In the genomic region with DNA sequence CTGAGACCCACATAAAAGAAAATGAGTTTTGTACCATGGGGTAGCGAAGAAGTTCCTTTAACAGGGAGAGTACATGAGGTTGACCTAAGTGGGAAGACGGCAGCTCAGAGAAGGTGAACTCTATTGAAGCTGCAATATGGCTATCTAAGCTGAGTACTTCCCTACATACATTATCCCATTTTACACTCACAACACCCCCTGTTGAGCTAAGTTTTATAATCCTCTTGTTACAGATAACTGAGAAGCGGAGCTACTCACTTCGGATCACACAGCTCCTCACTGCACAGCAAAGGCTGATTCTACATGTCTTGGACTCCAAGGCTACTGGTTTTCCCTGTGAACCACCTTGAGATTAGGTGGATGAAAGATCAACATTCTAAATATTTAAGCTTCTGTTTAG, we compare ENCODE assay signal across 19 cellular contexts. TPM values are rescaled to one million over a fixed set of nuclear protein-coding genes. Genes with fewer than 3 reads are reported as not detected.
DNase-seq lines count a peak whose midpoint lies in the region; ATAC-seq, FAIRE-seq and TF ChIP-seq lines count a peak whose summit lies in the region.
"Had no signal": no experiment of that assay in that cellular context is flagged by ENCODE, and none has a peak within 500 bp of the region (broad histone marks: within the 10 kb centered on the region; RNA-seq: fewer than 3 reads in every experiment).

No MANE protein-coding gene starts in this region.

- no peaks in the 10 kb centered on the region for H3K36me3 Mint-ChIP-seq in natural killer cell
- H3K36me3 Mint-ChIP-seq: CD8-positive, alpha-beta T cell had no signal

- in situ Hi-C loops in GM23248 (cut with MboI) (no loop called here), K562 (cut with MboI) (no loop called here)

- DNase-seq in A673 (ENCODE audit: low spot score) (peak; percentile 69), GM23248 (no peak), NCI-H524 treated with DMSO at 0.1 percent for 48 hours (lab: John Stamatoyannopoulos, UW) (peak; percentile 41), K562 (ENCODE audit: extremely low read depth in 1 of 4, low spot score in 3 of 4) (peak in 1 of 4 experiments; percentile 55), PC-3 (no peak), natural killer cell (no peak)
- DNase-seq in stimulated activated naive CD8-positive, alpha-beta T cell treated with anti-CD3 and anti-CD28 coated beads, Interleukin-15, Interleukin-2, amounts not matched to agents 100 U/mL and 50 U/mL, for 24 hours: no peak
- DNase-seq: CD8-positive, alpha-beta T cell; COR-L47; DMS153; DMS79 treated with DMSO at 0.1 percent for 48 hours; H7 had no signal

- no peak overlapping the region for H3K4me3 Mint-ChIP-seq in natural killer cell
- H3K4me3 Mint-ChIP-seq: CD8-positive, alpha-beta T cell; GM23338 had no signal

- H3K27ac ChIP-seq in A673 (ENCODE audit: low read depth, low read length, poor library complexity, severe bottlenecking): no peak overlapping the region
- no peak overlapping the region for H3K27ac ChIP-seq in GM23248
- peak overlapping the region; percentile 35; the same call in 1 of the 3 replicates for H3K27ac ChIP-seq in K562 (ENCODE audit: extremely low read depth, low read depth, low read length)
- H3K27ac ChIP-seq in PC-3 (ENCODE audit: low read length): no peak overlapping the region
- H3K27ac ChIP-seq: 22Rv1, C4-2B had no signal

- H3K27me3 Mint-ChIP-seq in natural killer cell (ENCODE audit: low read depth in 2 of 2): no peaks in the 10 kb centered on the region

- no peaks in the 10 kb centered on the region for H3K9me3 ChIP-seq in A673 (ENCODE audit: low read depth, low read length, poor library complexity, severe bottlenecking)
- no peaks in the 10 kb centered on the region for H3K9me3 ChIP-seq in GM23248 (ENCODE audit: low read depth)
- H3K9me3 ChIP-seq in K562 (replicated peaks; ENCODE audit: control insufficient read depth, insufficient read depth, low read depth, low read length): no peaks in the 10 kb centered on the region
- no peaks in the 10 kb centered on the region for H3K9me3 ChIP-seq in PC-3 (ENCODE audit: low read length)

- CTCF ChIA-PET in A673 (lab: Charles Lee) (no interaction called here), K562 (lab: Yijun Ruan, JAX; ENCODE audit: low intra/inter-chr PET ratio) (no interaction called here), PC-3 (lab: Charles Lee) (no interaction called here)

- H3K4me3 ChIP-seq in A673 (ENCODE audit: low read depth, low read length, poor library complexity, severe bottlenecking) (no peak overlapping the region), GM23248 (no peak overlapping the region), K562 (no peak overlapping the region), PC-3 (ENCODE audit: low read length) (no peak overlapping the region)
- H3K4me3 ChIP-seq: GM23338 had no signal

- 96 to 97% methylated on average over 4 of the region's 4 CpGs for WGBS in GM23248 (ENCODE audit: low coverage in 1 of 2, low lambda C conversion rate in 2 of 2, missing lambda C conversion rate in 2 of 2), 2 experiments
- WGBS in K562 (ENCODE audit: insufficient coverage, low coverage, missing lambda C conversion rate): 16% methylated on average over 4 of the region's 4 CpGs

- no peaks in the 10 kb centered on the region for H3K9me1 ChIP-seq in K562 (ENCODE audit: control insufficient read depth, insufficient read depth, low read length)

- TF ChIP-seq EP300 in K562 (IDR thresholded peaks at IDR 0.05; ENCODE audit: low read length): no peak

- H3K9ac ChIP-seq in GM23248 (no peak overlapping the region), K562 (ENCODE audit: insufficient read depth in 1 of 2, low read depth in 2 of 2, low read length in 2 of 2) (no peak overlapping the region; a peak in 1 of 4 replicates), PC-3 (ENCODE audit: low read length) (no peak overlapping the region)

- H3K27me3 ChIP-seq in A673 (replicated peaks; ENCODE audit: insufficient read depth, low read depth, low read length, poor library complexity) (no peaks in the 10 kb centered on the region), GM23248 (replicated peaks; ENCODE audit: insufficient read depth) (no peaks in the 10 kb centered on the region), K562 (ENCODE audit: control insufficient read depth in 2 of 2, insufficient read depth in 2 of 2, low read length in 2 of 2) (no peaks in the 10 kb centered on the region; a peak in 1 of 5 replicates), PC-3 (ENCODE audit: low read length) (no peaks in the 10 kb centered on the region)

- BruUV-seq in A673 (replicated peaks; lab: Mats Ljungman, UMichigan) (no TSS peak), K562 (replicated peaks; lab: Mats Ljungman, UMichigan) (no TSS peak), PC-3 (replicated peaks; lab: Mats Ljungman, UMichigan) (no TSS peak)

- H3K27ac Mint-ChIP-seq in natural killer cell: no peak overlapping the region
- H3K27ac Mint-ChIP-seq: CD8-positive, alpha-beta T cell; GM23338 had no signal

- no peak for TF ChIP-seq POLR2A in K562 (conservative IDR thresholded peaks at IDR 0.05)

- H3K4me1 Mint-ChIP-seq in natural killer cell: peaks cover 4 to 5% of the 10 kb centered on the region in 2 donors

- no peak for TF ChIP-seq CTCF in A673 (conservative IDR thresholded peaks at IDR 0.05; ENCODE audit: low read depth, low read length)
- TF ChIP-seq CTCF in K562 (IDR thresholded peaks at IDR 0.05 in 2 of 3, conservative IDR thresholded peaks at IDR 0.05 in 1 of 3; ENCODE audit: insufficient read depth in 2 of 3, low read depth in 1 of 3, low read length in 3 of 3): no peak
- no peak for TF ChIP-seq CTCF in PC-3 (conservative IDR thresholded peaks at IDR 0.05; ENCODE audit: low read depth, low read length)
- no peak for TF ChIP-seq CTCF in natural killer cell (IDR thresholded peaks at IDR 0.05)

- H3F3A ChIP-seq in GM23248 (ENCODE audit: insufficient read depth) (peaks cover 50% of the 10 kb centered on the region), PC-3 (ENCODE audit: low read length, unreplicated experiment) (no peaks in the 10 kb centered on the region)

- FAIRE-seq in K562 (lab: Jason Lieb, UNC): no peak
- FAIRE-seq: D721Med, HepG2, HTR-8/SVneo had no signal

- H2AFZ ChIP-seq in GM23248 (no peak overlapping the region), K562 (ENCODE audit: low read depth, low read length) (peak overlapping the region; percentile 67), PC-3 (ENCODE audit: low read length) (no peak overlapping the region)
- H2AFZ ChIP-seq: GM23338 had no signal

- TF ChIP-seq RAD21 in K562 (CRISPR knock-in tag; conservative IDR thresholded peaks at IDR 0.05 in 1 of 2, IDR thresholded peaks at IDR 0.05 in 1 of 2): no peak

- H3K9me2 ChIP-seq in GM23248 (ENCODE audit: insufficient read depth): no peaks in the 10 kb centered on the region
- H3K9me2 ChIP-seq in PC-3 (replicated peaks; ENCODE audit: low read length): no peaks in the 10 kb centered on the region

- peak overlapping the region; percentile 76 for H3K4me2 ChIP-seq in GM23248 (ENCODE audit: unreplicated experiment)
- H3K4me2 ChIP-seq in K562 (ENCODE audit: insufficient read depth, low read length): no peak overlapping the region; the same call in 1 of the 2 replicates
- no peak overlapping the region for H3K4me2 ChIP-seq in PC-3 (ENCODE audit: low read length)
- H3K4me2 ChIP-seq: GM23338 had no signal

- H3K79me2 ChIP-seq in GM23248 (ENCODE audit: insufficient read depth): peaks cover 21% of the 10 kb centered on the region
- H3K79me2 ChIP-seq in K562 (ENCODE audit: control insufficient read depth, insufficient read depth, low read length): no peaks in the 10 kb centered on the region
- no peaks in the 10 kb centered on the region for H3K79me2 ChIP-seq in PC-3 (ENCODE audit: low read length)

- H3K36me3 ChIP-seq in A673 (ENCODE audit: insufficient read depth, low read length, poor library complexity, severe bottlenecking) (no peaks in the 10 kb centered on the region), GM23248 (ENCODE audit: low read depth) (no peaks in the 10 kb centered on the region), K562 (ENCODE audit: control insufficient read depth, insufficient read depth, low read length) (no peaks in the 10 kb centered on the region), PC-3 (ENCODE audit: low read depth, low read length) (no peaks in the 10 kb centered on the region)

- intact Hi-C loops in A673 (cut with micrococcal nuclease; ENCODE audit: unreplicated experiment) (no loop called here), K562 (cut with micrococcal nuclease) (no loop called here), PC-3 (cut with micrococcal nuclease) (no loop called here), natural killer cell (cut with micrococcal nuclease) (no loop called here)

- POLR2A ChIA-PET in A673 (lab: Charles Lee; ENCODE audit: low non-redundant PET) (no interaction called here), K562 (lab: Yijun Ruan, JAX) (interaction anchor here (0.6 to 1.6 kb wide), 3 partner anchors 12 to 545 kb away, joined by 3 to 5 read pairs (median 3); no protein-coding TSS in a partner anchor), PC-3 (lab: Charles Lee; ENCODE audit: unreplicated experiment) (no interaction called here)

- H3K4me1 ChIP-seq in A673 (ENCODE audit: insufficient read depth, low read length, poor library complexity, severe bottlenecking) (peaks cover 9% of the 10 kb centered on the region), GM23248 (ENCODE audit: insufficient read depth) (peaks cover 51% of the 10 kb centered on the region), K562 (replicated peaks in 1 of 2; ENCODE audit: control insufficient read depth in 2 of 2, insufficient read depth in 2 of 2, low read length in 2 of 2) (peaks cover 0 to 24% of the 10 kb centered on the region in 2 experiments; a peak in 4 of 5 replicates), PC-3 (ENCODE audit: insufficient read depth, low read length) (peaks cover 15% of the 10 kb centered on the region)

- H4K20me1 ChIP-seq in GM23248 (ENCODE audit: insufficient read depth): no peaks in the 10 kb centered on the region
- no peaks in the 10 kb centered on the region for H4K20me1 ChIP-seq in K562 (replicated peaks; ENCODE audit: control insufficient read depth, insufficient read depth, low read length)
- H4K20me1 ChIP-seq in PC-3 (ENCODE audit: low read length): no peaks in the 10 kb centered on the region

- H3K9me3 Mint-ChIP-seq in natural killer cell: no peaks in the 10 kb centered on the region
- H3K9me3 Mint-ChIP-seq: CD8-positive, alpha-beta T cell; GM23338 had no signal

- ATAC-seq in K562 (peak; percentile 68), GM19351 (IDR thresholded peaks at IDR 0.05; ENCODE audit: unreplicated experiment) (no peak), PC-3 (no peak), natural killer cell (no peak)
- no peak for ATAC-seq in stimulated activated naive CD8-positive, alpha-beta T cell treated with anti-CD3 and anti-CD28 coated beads, Interleukin-15, Interleukin-2, amounts not matched to agents 100 U/mL and 50 U/mL, for 24 hours
- ATAC-seq: CD8-positive, alpha-beta T cell; GM23338; HepG2 had no signal

RNA-seq across cellular contexts. Expression of a gene that starts 8.2 kb away (rescaled TPM):
- 1.6 and 2.5 TPM in 2 replicates for total RNA-seq in A673 (2021)
- 1.2 and 2.8 TPM in 2 replicates for total RNA-seq in GM23248 (2014; rRNA removed; shearing (Covaris generic))
- polyA plus RNA-seq in GM23248 (2016; fragmentation: Nextera tagmentation; extraction: Ambion mirVana): 1.1 and 1.4 TPM in 2 replicates
- 7.7 and 17.4 TPM in 2 replicates for total RNA-seq in K562 (2011; cell fraction: chromatin; rRNA removed; ENCODE audit: low replicate concordance)
- total RNA-seq in K562 (2011; cell fraction: nucleolus; rRNA removed): 6.2 and 6.4 TPM in 2 replicates
- total RNA-seq in K562 (2011; cell fraction: nucleoplasm; rRNA removed): 4.4 and 6.3 TPM in 2 replicates
- total RNA-seq in K562 (2014; rRNA removed): 9.5 and 10.9 TPM in 2 replicates
- 14.9 and 16.0 TPM in 2 replicates for total RNA-seq in K562 (2014; rRNA removed; fragmentation: Illumina TruSeq; extraction: Trizol)
- total RNA-seq in K562 (2015; rRNA removed; fragmentation: Illumina TruSeq; extraction: Trizol): 12.9 and 13.6 TPM in 2 replicates
- 10.2 and 10.5 TPM in 2 replicates for total RNA-seq in K562 (2021)
- polyA plus RNA-seq in K562 (2011; rRNA removed): 1.5 and 6.3 TPM in 2 replicates
- polyA plus RNA-seq in K562 (2011; cell fraction: cytosol; rRNA removed): 0.84 and 4.6 TPM in 2 replicates
- 2.2 and 9.7 TPM in 2 replicates for polyA plus RNA-seq in K562 (2011; cell fraction: nucleus; rRNA removed)
- polyA plus RNA-seq in K562 (2012): 9.6 and 10.5 TPM in 2 replicates
- polyA plus RNA-seq in K562 (2014; fragmentation: Illumina TruSeq; extraction: Trizol): 15.5 and 17.0 TPM in 2 replicates
- 10 to 100 TPM in 1 of 2 experiments, 1 to 10 TPM in 1; 8.4 to 10.8 TPM for polyA plus RNA-seq in K562 (2014; fragmentation: Nextera tagmentation; extraction: Ambion mirVana)
- polyA plus RNA-seq in K562 (2014; rRNA removed): 13.5 and 16.5 TPM in 2 replicates
- polyA minus RNA-seq in K562 (2011; rRNA and poly(A)+ RNA removed): 1.2 and 7.7 TPM in 2 replicates
- 0.91 and 2.3 TPM in 2 replicates for polyA minus RNA-seq in K562 (2011; cell fraction: cytosol; rRNA and poly(A)+ RNA removed)
- 2.2 and 4.4 TPM in 2 replicates for polyA minus RNA-seq in K562 (2011; cell fraction: nucleus; rRNA and poly(A)+ RNA removed)
- 0.15 and 0.17 TPM in 2 replicates for total RNA-seq in PC-3 (2014; rRNA removed)
- total RNA-seq in natural killer cell: 1 to 10 TPM; 2.0 to 2.7 (median 2.2) TPM
- total RNA-seq: HepG2 had no signal

RNA-seq across cellular contexts. Expression of a gene that starts 15.2 kb away (rescaled TPM):
- total RNA-seq in A673 (2021): 6.8 and 7.7 TPM in 2 replicates
- total RNA-seq in GM23248 (2014; rRNA removed; shearing (Covaris generic)): 4.2 and 7.9 TPM in 2 replicates
- 2.0 and 2.3 TPM in 2 replicates for polyA plus RNA-seq in GM23248 (2016; fragmentation: Nextera tagmentation; extraction: Ambion mirVana)
- 5.6 and 7.5 TPM in 2 replicates for total RNA-seq in K562 (2011; cell fraction: chromatin; rRNA removed; ENCODE audit: low replicate concordance)
- 6.6 and 6.7 TPM in 2 replicates for total RNA-seq in K562 (2011; cell fraction: nucleolus; rRNA removed)
- 7.6 and 10.2 TPM in 2 replicates for total RNA-seq in K562 (2011; cell fraction: nucleoplasm; rRNA removed)
- total RNA-seq in K562 (2014; rRNA removed): 6.4 and 6.9 TPM in 2 replicates
- total RNA-seq in K562 (2014; rRNA removed; fragmentation: Illumina TruSeq; extraction: Trizol): 4.9 and 5.2 TPM in 2 replicates
- total RNA-seq in K562 (2015; rRNA removed; fragmentation: Illumina TruSeq; extraction: Trizol): 5.9 and 6.0 TPM in 2 replicates
- 8.7 and 8.9 TPM in 2 replicates for total RNA-seq in K562 (2021)
- polyA plus RNA-seq in K562 (2011; rRNA removed): 3.7 and 4.7 TPM in 2 replicates
- polyA plus RNA-seq in K562 (2011; cell fraction: cytosol; rRNA removed): 2.8 and 5.2 TPM in 2 replicates
- 2.2 and 2.5 TPM in 2 replicates for polyA plus RNA-seq in K562 (2011; cell fraction: nucleus; rRNA removed)
- polyA plus RNA-seq in K562 (2012): 5.5 and 6.0 TPM in 2 replicates
- 5.0 and 5.5 TPM in 2 replicates for polyA plus RNA-seq in K562 (2014; fragmentation: Illumina TruSeq; extraction: Trizol)
- polyA plus RNA-seq in K562 (2014; fragmentation: Nextera tagmentation; extraction: Ambion mirVana): 1 to 10 TPM; 1.1 to 1.4 TPM
- 5.4 and 5.7 TPM in 2 replicates for polyA plus RNA-seq in K562 (2014; rRNA removed)
- polyA minus RNA-seq in K562 (2011; rRNA and poly(A)+ RNA removed): 6.2 and 6.5 TPM in 2 replicates
- polyA minus RNA-seq in K562 (2011; cell fraction: cytosol; rRNA and poly(A)+ RNA removed): 2.3 and 3.0 TPM in 2 replicates
- polyA minus RNA-seq in K562 (2011; cell fraction: nucleus; rRNA and poly(A)+ RNA removed): 4.0 and 6.1 TPM in 2 replicates
- total RNA-seq in PC-3 (2014; rRNA removed): 2.8 and 4.1 TPM in 2 replicates
- 1 to 10 TPM; 4.4 to 7.5 (median 5.6) TPM for total RNA-seq in natural killer cell

RNA-seq across cellular contexts. Expression of a gene that starts 46.7 kb away (rescaled TPM):
- total RNA-seq in A673 (2021) (not detected in 2 replicates), K562 (2014; rRNA removed) (not detected in 2 replicates), K562 (2014; rRNA removed; fragmentation: Illumina TruSeq; extraction: Trizol) (not detected in 2 replicates), K562 (2015; rRNA removed; fragmentation: Illumina TruSeq; extraction: Trizol) (not detected in 2 replicates), K562 (2021) (not detected in 2 replicates), PC-3 (2014; rRNA removed) (not detected in 2 replicates), natural killer cell (not detected)
- total RNA-seq in GM23248 (2014; rRNA removed; shearing (Covaris generic)): not detected in 2 replicates
- polyA plus RNA-seq in GM23248 (2016; fragmentation: Nextera tagmentation; extraction: Ambion mirVana) (not detected in 2 replicates), K562 (2011; rRNA removed) (not detected in 2 replicates), K562 (2014; fragmentation: Illumina TruSeq; extraction: Trizol) (not detected in 2 replicates), K562 (2014; fragmentation: Nextera tagmentation; extraction: Ambion mirVana) (not detected), K562 (2014; rRNA removed) (not detected in 2 replicates)
- not detected in 2 replicates for total RNA-seq in K562 (2011; cell fraction: chromatin; rRNA removed; ENCODE audit: low replicate concordance)
- total RNA-seq in K562 (2011; cell fraction: nucleolus; rRNA removed): not detected in 2 replicates
- not detected in 2 replicates for total RNA-seq in K562 (2011; cell fraction: nucleoplasm; rRNA removed)
- not detected in 2 replicates for polyA plus RNA-seq in K562 (2011; cell fraction: cytosol; rRNA removed)
- not detected in 2 replicates for polyA plus RNA-seq in K562 (2011; cell fraction: nucleus; rRNA removed)
- polyA plus RNA-seq in K562 (2012): not detected in 2 replicates
- polyA minus RNA-seq in K562 (2011; rRNA and poly(A)+ RNA removed): not detected in 2 replicates
- not detected in 2 replicates for polyA minus RNA-seq in K562 (2011; cell fraction: cytosol; rRNA and poly(A)+ RNA removed)
- polyA minus RNA-seq in K562 (2011; cell fraction: nucleus; rRNA and poly(A)+ RNA removed): not detected in 2 replicates
- total RNA-seq: CD8-positive, alpha-beta T cell; GM23338; H7 had no signal
- polyA plus RNA-seq: GM23338, HepG2 had no signal

Comparison
In these comparisons a context has a peak if more than half of its experiments do, and no peak if none do; other contexts are left out.
1. DNase-seq: peak in A673 (single experiment) and NCI-H524 treated with DMSO at 0.1 percent for 48 hours (single experiment); none in GM23248 (single experiment), PC-3 (single experiment), natural killer cell (single experiment) and stimulated activated naive CD8-positive, alpha-beta T cell treated with anti-CD3 and anti-CD28 coated beads, Interleukin-15, Interleukin-2, amounts not matched to agents 100 U/mL and 50 U/mL, for 24 hours (single experiment).